In the genomic region with DNA sequence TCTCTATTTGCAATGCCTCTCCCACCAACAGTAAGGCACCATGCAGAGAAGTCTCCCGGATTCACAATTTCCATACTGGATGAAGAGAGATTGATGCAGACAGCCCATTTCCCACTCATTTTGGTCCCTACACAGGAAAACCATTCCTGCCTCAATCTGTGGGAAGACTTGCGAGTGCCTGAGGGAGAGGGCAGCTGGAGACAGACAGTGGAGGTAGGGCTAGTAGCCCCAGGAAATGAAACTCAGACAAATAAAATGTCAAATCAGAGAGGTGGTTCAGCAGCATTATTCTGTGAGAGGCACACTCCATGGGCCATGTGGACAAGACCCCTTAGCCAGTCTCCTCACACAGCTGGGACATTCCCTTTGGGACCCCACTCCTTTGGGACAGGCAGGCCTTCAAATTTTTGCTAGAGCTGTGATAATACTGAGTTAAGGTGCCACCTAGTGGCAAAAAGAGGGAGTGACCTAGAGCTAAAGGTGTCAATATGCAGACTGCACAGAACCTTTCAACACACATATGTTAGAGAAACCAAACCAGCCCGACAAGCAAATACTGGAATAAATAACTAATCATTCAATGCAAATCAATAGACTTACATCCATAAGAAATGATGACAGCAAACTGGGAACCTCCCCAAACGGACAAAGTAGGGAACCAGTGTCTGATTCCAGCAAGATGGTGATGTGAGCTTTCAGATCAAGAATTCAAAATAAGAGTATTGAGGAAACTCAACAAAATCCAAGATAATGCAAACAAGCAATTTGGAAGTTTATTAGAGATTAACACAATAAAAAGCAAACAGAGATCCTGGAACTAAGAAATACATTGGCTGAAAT, we compare ENCODE assay signal across 8 cellular contexts.
DNase-seq lines count a peak whose midpoint lies in the region; ATAC-seq and TF ChIP-seq lines count a peak whose summit lies in the region.

No MANE protein-coding gene starts in this region.

- H3K9me3 Mint-ChIP-seq in neural progenitor cell, result peaks cover 17% of the 10 kb centered on the region
- peaks cover 20% of the 10 kb centered on the region for H3K9me3 Mint-ChIP-seq in activated T-helper 2 cell treated with anti-CD3 and anti-CD28 coated beads, Interferon-gamma antibody, Interleukin-2, Interleukin-4, amounts not matched to agents 10 μg/mL and 5 μg/mL and 100 μg/mL, durations not matched to agents 14 hours and 24 hours and 36 hours

- in situ Hi-C loops in HAP-1 (cut with MboI; ENCODE audit: low sequenced_read_pairs), result no loop called here

- no peak overlapping the region for H3K4me3 Mint-ChIP-seq in neural progenitor cell
- H3K4me3 Mint-ChIP-seq in activated T-helper 2 cell treated with anti-CD3 and anti-CD28 coated beads, Interferon-gamma antibody, Interleukin-2, Interleukin-4, amounts not matched to agents 10 μg/mL and 5 μg/mL and 100 μg/mL, durations not matched to agents 14 hours and 24 hours and 36 hours (ENCODE audit: low read depth), result no peak overlapping the region

- DNase-seq in AG10803 (ENCODE audit: low read depth), result peak; percentile 3
- DNase-seq in GM03348 (ENCODE audit: low spot score), result peak; percentile 40
- DNase-seq in HAP-1 (ENCODE audit: low spot score in 2 of 2), result peak; percentile 34 to 77
- DNase-seq in cerebellar cortex (ENCODE audit: low spot score), result peak; percentile 3
- peak; percentile 71 for DNase-seq in neural progenitor cell (ENCODE audit: low spot score)
- DNase-seq in activated T-helper 2 cell treated with anti-CD3 and anti-CD28 coated beads, Interferon-gamma antibody, Interleukin-2, Interleukin-4, amounts not matched to agents 10 μg/mL and 5 μg/mL and 100 μg/mL, durations not matched to agents 14 hours and 24 hours and 36 hours (ENCODE audit: low spot score), result no peak
- DNase-seq in Right ventricle myocardium superior, result no peak

- H3K9ac ChIP-seq in Loucy (ENCODE audit: low read depth, low read length, poor library complexity, severe bottlenecking) (no peak overlapping the region), neural progenitor cell (no peak overlapping the region)

- H3K4me3 ChIP-seq in AG10803 (ENCODE audit: low read length) (no peak overlapping the region), HAP-1 (no peak overlapping the region), Loucy (ENCODE audit: low read length, poor library complexity, severe bottlenecking) (no peak overlapping the region), neural progenitor cell (no peak overlapping the region)

- H2AFZ ChIP-seq in Loucy (ENCODE audit: low read length) (no peak overlapping the region), neural progenitor cell (replicated peaks) (peak overlapping the region; percentile 61)

- H3K27ac Mint-ChIP-seq in neural progenitor cell, result no peak overlapping the region
- H3K27ac Mint-ChIP-seq in activated T-helper 2 cell treated with anti-CD3 and anti-CD28 coated beads, Interferon-gamma antibody, Interleukin-2, Interleukin-4, amounts not matched to agents 10 μg/mL and 5 μg/mL and 100 μg/mL, durations not matched to agents 14 hours and 24 hours and 36 hours, result no peak overlapping the region

- no peaks in the 10 kb centered on the region for H3K36me3 ChIP-seq in HAP-1 (replicated peaks)
- no peaks in the 10 kb centered on the region for H3K36me3 ChIP-seq in Loucy (ENCODE audit: insufficient read depth, low read length)
- H3K36me3 ChIP-seq in neural progenitor cell, result no peaks in the 10 kb centered on the region

- H3K4me2 ChIP-seq in Loucy (ENCODE audit: low read depth, low read length, poor library complexity, severe bottlenecking) (no peak overlapping the region), neural progenitor cell (no peak overlapping the region)

- H3K79me2 ChIP-seq in Loucy (ENCODE audit: insufficient read depth, low read length) (no peaks in the 10 kb centered on the region), neural progenitor cell (ENCODE audit: low read depth) (no peaks in the 10 kb centered on the region)

- H3K27me3 ChIP-seq in HAP-1 (ENCODE audit: low read depth) (no peaks in the 10 kb centered on the region), Loucy (ENCODE audit: insufficient read depth, low read length, poor library complexity, severe bottlenecking) (no peaks in the 10 kb centered on the region), neural progenitor cell (no peaks in the 10 kb centered on the region)

- H3K4me1 Mint-ChIP-seq in neural progenitor cell, result no peaks in the 10 kb centered on the region
- H3K4me1 Mint-ChIP-seq in activated T-helper 2 cell treated with anti-CD3 and anti-CD28 coated beads, Interferon-gamma antibody, Interleukin-2, Interleukin-4, amounts not matched to agents 10 μg/mL and 5 μg/mL and 100 μg/mL, durations not matched to agents 14 hours and 24 hours and 36 hours (ENCODE audit: low read depth), result no peaks in the 10 kb centered on the region

- H3K27me3 Mint-ChIP-seq in neural progenitor cell (ENCODE audit: insufficient read depth, low read depth), result peaks cover 3% of the 10 kb centered on the region
- H3K27me3 Mint-ChIP-seq in activated T-helper 2 cell treated with anti-CD3 and anti-CD28 coated beads, Interferon-gamma antibody, Interleukin-2, Interleukin-4, amounts not matched to agents 10 μg/mL and 5 μg/mL and 100 μg/mL, durations not matched to agents 14 hours and 24 hours and 36 hours (ENCODE audit: low read depth), result no peaks in the 10 kb centered on the region

- H3F3A ChIP-seq in Loucy (ENCODE audit: low read depth), result no peaks in the 10 kb centered on the region
- H3F3A ChIP-seq in neural progenitor cell (ENCODE audit: low read depth), result no peaks in the 10 kb centered on the region

- no peaks in the 10 kb centered on the region for H3K36me3 Mint-ChIP-seq in neural progenitor cell
- H3K36me3 Mint-ChIP-seq in activated T-helper 2 cell treated with anti-CD3 and anti-CD28 coated beads, Interferon-gamma antibody, Interleukin-2, Interleukin-4, amounts not matched to agents 10 μg/mL and 5 μg/mL and 100 μg/mL, durations not matched to agents 14 hours and 24 hours and 36 hours (ENCODE audit: low read depth), result no peaks in the 10 kb centered on the region

- no peak overlapping the region for H3K27ac ChIP-seq in neural progenitor cell

- intact Hi-C loops in activated T-helper 2 cell treated with anti-CD3 and anti-CD28 coated beads, Interferon-gamma antibody, Interleukin-2, Interleukin-4, amounts not matched to agents 10 μg/mL and 5 μg/mL and 100 μg/mL, durations not matched to agents 14 hours and 24 hours and 36 hours (cut with micrococcal nuclease), result no loop called here
- intact Hi-C loops in Right ventricle myocardium superior (cut with DNase I), result no loop called here

- no peaks in the 10 kb centered on the region for H3K9me2 ChIP-seq in Loucy (replicated peaks; ENCODE audit: low read depth, low read length)

- no peaks in the 10 kb centered on the region for H4K20me1 ChIP-seq in Loucy (ENCODE audit: insufficient read depth, low read length, poor library complexity, severe bottlenecking)
- no peaks in the 10 kb centered on the region for H4K20me1 ChIP-seq in neural progenitor cell (ENCODE audit: low read depth)

- no peak for ATAC-seq in Right ventricle myocardium superior (ENCODE audit: poor library complexity)

- H3K4me1 ChIP-seq in HAP-1 (no peaks in the 10 kb centered on the region), Loucy (ENCODE audit: insufficient read depth, low read length, poor library complexity, severe bottlenecking) (no peaks in the 10 kb centered on the region), neural progenitor cell (no peaks in the 10 kb centered on the region)

- no peaks in the 10 kb centered on the region for H3K9me3 ChIP-seq in HAP-1
- no peaks in the 10 kb centered on the region for H3K9me3 ChIP-seq in Loucy (ENCODE audit: insufficient read depth, low read depth, low read length)
- H3K9me3 ChIP-seq in neural progenitor cell (ENCODE audit: low read depth), result no peaks in the 10 kb centered on the region

- TF ChIP-seq CTCF in AG10803 (conservative IDR thresholded peaks at IDR 0.05; ENCODE audit: low read length) (peak; percentile 57), Loucy (conservative IDR thresholded peaks at IDR 0.05; ENCODE audit: low read length) (peak; percentile 79), neural progenitor cell (IDR thresholded peaks at IDR 0.05) (peak; percentile 83)

Comparison
In these comparisons a context has a peak if more than half of its experiments do, and no peak if none do; other contexts are left out.
1. DNase-seq: peak in AG10803 (single experiment), GM03348 (single experiment), HAP-1 (2 of 2), cerebellar cortex (single experiment) and neural progenitor cell (single experiment); none in activated T-helper 2 cell treated with anti-CD3 and anti-CD28 coated beads, Interferon-gamma antibody, Interleukin-2, Interleukin-4, amounts not matched to agents 10 μg/mL and 5 μg/mL and 100 μg/mL, durations not matched to agents 14 hours and 24 hours and 36 hours (single experiment) and Right ventricle myocardium superior (single experiment).
2. Peak in every context shown above with its lines, with median percentiles within 50 percentile points of each other: CTCF ChIP-seq.